ENCODE assay signal across 1 cellular context in genomic region chr16:55760665-55761035, GRCh38.
TF ChIP-seq lines count a peak whose summit lies in the region.

No MANE protein-coding gene starts in this region.

TF ChIP-seq in HepG2, 621 proteins besides CTCF, POLR2A, EP300 and RAD21 (continued from another document):
- no peak for TF ChIP-seq TCF12 (IDR thresholded peaks at IDR 0.05)
- TF ChIP-seq TCF12 (CRISPR knock-in tag; IDR thresholded peaks at IDR 0.05) = no peak
- TF ChIP-seq AKNA (CRISPR knock-in tag; IDR thresholded peaks at IDR 0.05; ENCODE audit: borderline replicate concordance) = no peak
- no peak for TF ChIP-seq E2F5 (CRISPR knock-in tag; conservative IDR thresholded peaks at IDR 0.05)
- TF ChIP-seq MYC (CRISPR knock-in tag; IDR thresholded peaks at IDR 0.05; ENCODE audit: borderline replicate concordance) = no peak
- TF ChIP-seq FOXO1 (CRISPR knock-in tag; IDR thresholded peaks at IDR 0.05) = no peak
- TF ChIP-seq ZNF574 (CRISPR knock-in tag; IDR thresholded peaks at IDR 0.05) = 0 out of 2 replicates have a peak, but pooled peaks have one; percentile 11
- no peak for TF ChIP-seq CEBPZ (IDR thresholded peaks at IDR 0.05; ENCODE audit: low read length)
- TF ChIP-seq ZNF414 (CRISPR knock-in tag; IDR thresholded peaks at IDR 0.05) = no peak
- no peak for TF ChIP-seq TOE1 (CRISPR knock-in tag; IDR thresholded peaks at IDR 0.05)
- no peak for TF ChIP-seq SP5 (CRISPR knock-in tag; IDR thresholded peaks at IDR 0.05; ENCODE audit: borderline replicate concordance, low read depth)
- no peak for TF ChIP-seq TMF1 (CRISPR knock-in tag; IDR thresholded peaks at IDR 0.05; ENCODE audit: low read depth)
- peak; percentile 7; the same call in 1 of the 2 replicates for TF ChIP-seq SAP130 (CRISPR knock-in tag; IDR thresholded peaks at IDR 0.05; ENCODE audit: low read depth)
- TF ChIP-seq BORCS8-MEF2B (CRISPR knock-in tag; IDR thresholded peaks at IDR 0.05) = no peak
- TF ChIP-seq BRD4 (CRISPR knock-in tag; IDR thresholded peaks at IDR 0.05) = no peak
- no peak for TF ChIP-seq JDP2 (CRISPR knock-in tag; IDR thresholded peaks at IDR 0.05; ENCODE audit: borderline replicate concordance)
- TF ChIP-seq ZNF572 (CRISPR knock-in tag; IDR thresholded peaks at IDR 0.05) = no peak
- no peak for TF ChIP-seq ZNF263 (CRISPR knock-in tag; IDR thresholded peaks at IDR 0.05)
- no peak for TF ChIP-seq ZNF256 (CRISPR knock-in tag; conservative IDR thresholded peaks at IDR 0.05)
- no peak for TF ChIP-seq SATB2 (CRISPR knock-in tag; IDR thresholded peaks at IDR 0.05)
- TF ChIP-seq TBL1XR1 (IDR thresholded peaks at IDR 0.05; ENCODE audit: borderline replicate concordance, low read length, partially characterized antibody) = no peak
- TF ChIP-seq HIC2 (CRISPR knock-in tag; IDR thresholded peaks at IDR 0.05; ENCODE audit: low read depth) = no peak
- TF ChIP-seq ZBTB4 (CRISPR knock-in tag; IDR thresholded peaks at IDR 0.05; ENCODE audit: borderline replicate concordance) = no peak
